10 cellular contexts compared by ENCODE assay signal in genomic region chr13:24148414-24149305, GRCh38. TPM values are rescaled to one million over a fixed set of nuclear protein-coding genes. Genes with fewer than 3 reads are reported as not detected.
DNase-seq lines count a peak whose midpoint lies in the region; ATAC-seq and TF ChIP-seq lines count a peak whose summit lies in the region.
"Had no signal": no experiment of that assay in that cellular context is flagged by ENCODE, and none has a peak within 500 bp of the region (broad histone marks: within the 10 kb centered on the region; RNA-seq: fewer than 3 reads in every experiment).

No MANE protein-coding gene starts in this region.

- H3K4me3 Mint-ChIP-seq in chondrocyte (ENCODE audit: unreplicated experiment) = no peak overlapping the region

- peak overlapping the region; percentile 83 for H3K27ac ChIP-seq in ACC112 (ENCODE audit: low read depth, low read length)
- H3K27ac ChIP-seq in HUES6 (ENCODE audit: low read depth, low read length) = peak overlapping the region; percentile 60; the same call in 1 of the 2 replicates
- peak overlapping the region in 1 of 2 donors; percentile 74 for H3K27ac ChIP-seq in lung (ENCODE audit: low read depth in 1 of 2, low read length in 1 of 2)

- H3K9ac ChIP-seq in HUES6 (ENCODE audit: low read length) = peak overlapping the region; percentile 55

- no peaks in the 10 kb centered on the region for H3K36me3 Mint-ChIP-seq in chondrocyte (ENCODE audit: low read depth)

- ATAC-seq in lung (ENCODE audit: insufficient read depth, low FRiP score) (peak; percentile 89), HG03571 (IDR thresholded peaks at IDR 0.05; ENCODE audit: unreplicated experiment) (no peak), GM21526 (IDR thresholded peaks at IDR 0.05; ENCODE audit: low FRiP score, unreplicated experiment) (no peak)
- ATAC-seq: K562 had no signal

- H3K4me3 ChIP-seq in ACC112 (ENCODE audit: low read depth, low read length) = peak overlapping the region; percentile 28; the same call in 1 of the 2 replicates
- no peak overlapping the region for H3K4me3 ChIP-seq in HUES6 (ENCODE audit: low read depth, low read length)
- H3K4me3 ChIP-seq in lung = no peak overlapping the region
- H3K4me3 ChIP-seq: K562 had no signal

- TF ChIP-seq CTCF in chondrocyte (IDR thresholded peaks at IDR 0.05) (peak; percentile 37), lung (IDR thresholded peaks at IDR 0.05; ENCODE audit: control extremely low read depth, extremely low read depth) (no peak)

- H3K4me1 Mint-ChIP-seq in chondrocyte (ENCODE audit: low read depth) = peaks cover 13% of the 10 kb centered on the region

- H2AFZ ChIP-seq in ACC112 (ENCODE audit: low read length, unreplicated experiment) = peak overlapping the region; percentile 55

- no peaks in the 10 kb centered on the region for H3K27me3 Mint-ChIP-seq in chondrocyte (ENCODE audit: low read depth)

- no peaks in the 10 kb centered on the region for H3K9me3 Mint-ChIP-seq in chondrocyte (ENCODE audit: low read depth)

- H3K9me3 ChIP-seq in HUES6 (ENCODE audit: control insufficient read depth, insufficient read depth, low read depth, low read length) = no peaks in the 10 kb centered on the region
- H3K9me3 ChIP-seq in lung (ENCODE audit: control insufficient read depth in 2 of 2, insufficient read depth in 1 of 2, low read length in 1 of 2) = no peaks in the 10 kb centered on the region

- H3K27ac Mint-ChIP-seq in chondrocyte (ENCODE audit: unreplicated experiment) = peak overlapping the region; percentile 46

- H3K27me3 ChIP-seq in ACC112 (ENCODE audit: insufficient read depth, low read length) (no peaks in the 10 kb centered on the region), HUES6 (ENCODE audit: control insufficient read depth, insufficient read depth, low read length) (no peaks in the 10 kb centered on the region), lung (ENCODE audit: control insufficient read depth, insufficient read depth) (no peaks in the 10 kb centered on the region)

- DNase-seq in chondrocyte (ENCODE audit: low spot score) = no peak
- DNase-seq in lung (ENCODE audit: low spot score) = peak; percentile 72
- no peak for DNase-seq in Kasumi-1 (lab: John Stamatoyannopoulos, UW)
- DNase-seq in NOMO-1 treated with DMSO at 0.1 percent for 48 hours (lab: John Stamatoyannopoulos, UW; ENCODE audit: unreplicated experiment) = no peak
- DNase-seq: stimulated activated CD4-positive, alpha-beta T cell treated with anti-CD3 and anti-CD28 coated beads, Interleukin-12 subunit alpha, Interleukin-12 subunit beta, amount 100 ng/mL, for 4 hours had no signal

- H3K4me1 ChIP-seq in ACC112 (ENCODE audit: control insufficient read depth, insufficient read depth, low read length, unreplicated experiment) (peaks cover 18% of the 10 kb centered on the region), HUES6 (ENCODE audit: control insufficient read depth, insufficient read depth, low read length) (peaks cover 57% of the 10 kb centered on the region), lung (ENCODE audit: control insufficient read depth in 2 of 2, insufficient read depth in 2 of 2, low read length in 2 of 2) (no peaks in the 10 kb centered on the region)

- H3K36me3 ChIP-seq in ACC112 (ENCODE audit: insufficient read depth, low read length) = no peaks in the 10 kb centered on the region
- H3K36me3 ChIP-seq in HUES6 (ENCODE audit: control insufficient read depth, insufficient read depth, low read length) = no peaks in the 10 kb centered on the region
- no peaks in the 10 kb centered on the region for H3K36me3 ChIP-seq in lung (ENCODE audit: control insufficient read depth in 2 of 2, insufficient read depth in 2 of 2, low read length in 2 of 2)

- WGBS in lung, 2 donors = 47 to 61% methylated on average over 7 of the region's 7 CpGs

- no peaks in the 10 kb centered on the region for H3K79me2 ChIP-seq in ACC112 (ENCODE audit: control insufficient read depth, insufficient read depth, low read length, unreplicated experiment)

RNA-seq across cellular contexts. Expression of gene SPATA13, which starts 11.9 kb away (rescaled TPM):
- total RNA-seq in chondrocyte (4.9 to 5.1 TPM (median 4.9 TPM) in 3 replicates), lung (10 to 100 TPM; 21.4 to 36.7 TPM)
- polyA plus RNA-seq in lung = 10 to 100 TPM; 10.5 to 18.8 TPM
